Comparison of ENCODE assay signal across 6 cellular contexts in the genomic region with DNA sequence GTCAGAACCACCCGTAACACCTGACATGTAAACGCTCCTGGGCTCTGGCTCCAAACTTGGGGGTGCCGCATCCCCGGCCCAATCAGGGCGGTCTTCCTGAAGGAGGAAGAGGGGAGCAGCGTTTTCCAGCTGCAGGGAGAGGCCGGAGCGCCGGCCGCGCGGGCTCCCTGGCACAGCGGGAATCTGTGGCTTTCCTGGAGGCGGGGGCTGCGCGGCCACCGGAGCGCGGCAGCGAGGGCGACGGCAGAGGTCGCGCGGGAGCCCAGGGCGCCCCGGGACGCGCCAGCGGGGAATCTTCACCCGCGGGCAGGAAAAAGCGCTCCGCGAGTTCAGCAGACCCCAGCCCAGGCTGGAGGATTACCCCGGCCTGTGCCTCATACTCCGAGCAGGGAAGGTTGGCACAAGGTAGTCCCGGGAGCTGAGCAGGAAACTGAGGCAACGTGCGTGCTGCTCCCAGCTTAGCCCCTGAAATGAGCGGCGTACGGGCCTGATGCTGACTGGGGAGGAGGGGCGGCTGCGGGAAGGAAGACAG. TPM values are rescaled to one million over a fixed set of nuclear protein-coding genes. Genes with fewer than 3 reads are reported as not detected.
A peak's percentile ranks its signal among the peaks of the same experiment; 100 is the strongest.
DNase-seq lines count a peak whose midpoint lies in the region; ATAC-seq and TF ChIP-seq lines count a peak whose summit lies in the region.

No MANE protein-coding gene starts in this region.

- TF ChIP-seq CTCF in GM12864 (IDR thresholded peaks at IDR 0.05; ENCODE audit: low read depth, low read length, missing control alignments) = peak; percentile 0

- peaks cover 42% of the 10 kb centered on the region for H3K27me3 Mint-ChIP-seq in activated naive CD8-positive, alpha-beta T cell treated with anti-CD3 and anti-CD28 coated beads, Interleukin-2, amount 10 ng/mL, durations not matched to agents 7 days and 5 days

- peak overlapping the region; percentile 58 for H3K9ac ChIP-seq in mucosa of stomach (ENCODE audit: low read length)

- no peak overlapping the region for H3K27ac Mint-ChIP-seq in activated naive CD8-positive, alpha-beta T cell treated with anti-CD3 and anti-CD28 coated beads, Interleukin-2, amount 10 ng/mL, durations not matched to agents 7 days and 5 days

- peaks cover 2% of the 10 kb centered on the region for H3K36me3 Mint-ChIP-seq in activated naive CD8-positive, alpha-beta T cell treated with anti-CD3 and anti-CD28 coated beads, Interleukin-2, amount 10 ng/mL, durations not matched to agents 7 days and 5 days

- H3K4me3 ChIP-seq in GM12864 (ENCODE audit: low read depth, low read length) (peak overlapping the region; percentile 70), mucosa of stomach (ENCODE audit: low read length) (peak overlapping the region; percentile 47)

- ATAC-seq in HG02943 (IDR thresholded peaks at IDR 0.05; ENCODE audit: low read depth, unreplicated experiment) (peak; percentile 10), GM18519 (IDR thresholded peaks at IDR 0.05; ENCODE audit: low FRiP score, unreplicated experiment) (no peak)
- peak; percentile 40 for ATAC-seq in activated naive CD8-positive, alpha-beta T cell treated with anti-CD3 and anti-CD28 coated beads, Interleukin-2, amount 10 ng/mL, durations not matched to agents 7 days and 5 days (ENCODE audit: low read depth)

- POLR2A ChIA-PET in activated naive CD8-positive, alpha-beta T cell treated with anti-CD3 and anti-CD28 coated beads, Interleukin-2, amount 10 ng/mL, durations not matched to agents 7 days and 5 days (lab: Charles Lee) = interaction anchor here (0.6 to 1.4 kb wide), 5 partner anchors 16 to 118 kb away, joined by 3 to 11 read pairs (median 4); a partner anchor contains a TSS

- no peaks in the 10 kb centered on the region for H3K9me3 Mint-ChIP-seq in activated naive CD8-positive, alpha-beta T cell treated with anti-CD3 and anti-CD28 coated beads, Interleukin-2, amount 10 ng/mL, durations not matched to agents 7 days and 5 days

- H3K4me1 Mint-ChIP-seq in activated naive CD8-positive, alpha-beta T cell treated with anti-CD3 and anti-CD28 coated beads, Interleukin-2, amount 10 ng/mL, durations not matched to agents 7 days and 5 days = peaks cover 13% of the 10 kb centered on the region

- H3K36me3 ChIP-seq in mucosa of stomach (ENCODE audit: control insufficient read depth, insufficient read depth, low read length) = no peaks in the 10 kb centered on the region

- no peaks in the 10 kb centered on the region for H3K9me3 ChIP-seq in mucosa of stomach (ENCODE audit: control insufficient read depth, low read length)

- H3K4me1 ChIP-seq in mucosa of stomach (ENCODE audit: control insufficient read depth, insufficient read depth, low read length) = peaks cover 49% of the 10 kb centered on the region

- H3K27me3 ChIP-seq in mucosa of stomach (ENCODE audit: control insufficient read depth, insufficient read depth, low read length) = peaks cover 37% of the 10 kb centered on the region

- no peak for DNase-seq in GM12864 (ENCODE audit: low read depth)
- DNase-seq in activated naive CD8-positive, alpha-beta T cell treated with anti-CD3 and anti-CD28 coated beads, Interleukin-2, amount 10 ng/mL, durations not matched to agents 7 days and 5 days = peak; percentile 64
- DNase-seq in SHP77 treated with DMSO at 0.1 percent for 48 hours (lab: John Stamatoyannopoulos, UW) = no peak

- peak overlapping the region; percentile 99 for H3K4me3 Mint-ChIP-seq in activated naive CD8-positive, alpha-beta T cell treated with anti-CD3 and anti-CD28 coated beads, Interleukin-2, amount 10 ng/mL, durations not matched to agents 7 days and 5 days

RNA-seq across cellular contexts. Expression of a gene that starts 0.6 kb away (rescaled TPM):
- under 1 TPM; 0.91 to 0.97 TPM for total RNA-seq in activated naive CD8-positive, alpha-beta T cell treated with anti-CD3 and anti-CD28 coated beads, Interleukin-2, amount 10 ng/mL, durations not matched to agents 7 days and 5 days

RNA-seq across cellular contexts. Expression of a gene that starts 10.6 kb away (rescaled TPM):
- total RNA-seq in activated naive CD8-positive, alpha-beta T cell treated with anti-CD3 and anti-CD28 coated beads, Interleukin-2, amount 10 ng/mL, durations not matched to agents 7 days and 5 days = under 1 TPM in 1 of 2 experiments, not detected in 1; 0.34 TPM

RNA-seq across cellular contexts. Expression of a gene that starts 22.9 kb away (rescaled TPM):
- 1 to 10 TPM; 4.0 to 5.3 TPM for total RNA-seq in activated naive CD8-positive, alpha-beta T cell treated with anti-CD3 and anti-CD28 coated beads, Interleukin-2, amount 10 ng/mL, durations not matched to agents 7 days and 5 days

RNA-seq across cellular contexts. Expression of a gene that starts 37.5 kb away (rescaled TPM):
- 10 to 100 TPM; 13.1 to 13.5 TPM for total RNA-seq in activated naive CD8-positive, alpha-beta T cell treated with anti-CD3 and anti-CD28 coated beads, Interleukin-2, amount 10 ng/mL, durations not matched to agents 7 days and 5 days
